In the genomic region with DNA sequence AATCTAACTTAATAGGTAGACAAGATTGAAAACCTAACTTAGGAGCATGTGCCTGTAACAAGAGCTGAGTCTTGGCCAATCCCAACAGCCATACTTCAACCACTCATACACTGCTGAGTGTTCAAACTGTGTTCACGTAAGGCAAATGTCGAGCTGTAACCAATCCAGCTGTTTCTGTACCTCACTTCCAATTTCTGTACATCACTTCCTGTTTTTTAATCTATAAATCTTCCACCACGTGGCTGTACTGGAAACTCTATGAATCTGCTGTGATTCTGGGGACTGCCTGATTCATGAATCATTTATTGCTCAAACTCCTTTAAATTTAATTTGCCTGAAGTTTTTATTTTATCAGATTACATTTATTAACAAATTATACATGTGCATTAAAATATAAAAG, we compare ENCODE assay signal across 12 cellular contexts.
DNase-seq lines count a peak whose midpoint lies in the region; ATAC-seq lines count a peak whose summit lies in the region.
"Had no signal": no experiment of that assay in that cellular context is flagged by ENCODE, and none has a peak within 500 bp of the region (broad histone marks: within the 10 kb centered on the region; RNA-seq: fewer than 3 reads in every experiment).

No MANE protein-coding gene starts in this region.

- DNase-seq in stimulated activated CD4-positive, alpha-beta T cell treated with anti-CD3 and anti-CD28 coated beads, Interleukin-4, amount 100 ng/mL, for 24 hours, result peak; percentile 30
- DNase-seq in stimulated activated CD4-positive, alpha-beta T cell treated with anti-CD3 and anti-CD28 coated beads, Interleukin-2, amount 100 ng/mL, for 48 hours, result no peak
- peak; percentile 43 for DNase-seq in RKO (ENCODE audit: low spot score)
- no peak for DNase-seq in effector memory CD8-positive, alpha-beta T cell
- no peak for DNase-seq in NCI-H524 treated with DMSO at 0.1 percent for 48 hours (lab: John Stamatoyannopoulos, UW)
- no peak for DNase-seq in GM03348 (ENCODE audit: low spot score)
- no peak for DNase-seq in superior temporal gyrus (ENCODE audit: extremely low spot score)
- DNase-seq: foreskin melanocyte, NCI-H1930, Peyer's patch, uterus had no signal

- ATAC-seq in effector memory CD8-positive, alpha-beta T cell (replicated peaks), result peak; percentile 59
- ATAC-seq in GM19467 (IDR thresholded peaks at IDR 0.05; ENCODE audit: unreplicated experiment), result no peak

- H3K36me3 Mint-ChIP-seq in effector memory CD8-positive, alpha-beta T cell (ENCODE audit: insufficient read depth), result peaks cover 3% of the 10 kb centered on the region

- no peak overlapping the region for H3K27ac Mint-ChIP-seq in effector memory CD8-positive, alpha-beta T cell

- peaks cover 0 to 9% of the 10 kb centered on the region in 2 donors for H3K27me3 Mint-ChIP-seq in effector memory CD8-positive, alpha-beta T cell

- no peaks in the 10 kb centered on the region for H3K9me3 Mint-ChIP-seq in effector memory CD8-positive, alpha-beta T cell

- H3K4me1 Mint-ChIP-seq in effector memory CD8-positive, alpha-beta T cell (ENCODE audit: low read depth in 2 of 2), result peaks cover 15 to 28% of the 10 kb centered on the region in 2 donors

- no peak overlapping the region for H3K4me3 Mint-ChIP-seq in effector memory CD8-positive, alpha-beta T cell

Comparison
In these comparisons a context has a peak if more than half of its experiments do, and no peak if none do; other contexts are left out.
1. DNase-seq: peak in stimulated activated CD4-positive, alpha-beta T cell treated with anti-CD3 and anti-CD28 coated beads, Interleukin-4, amount 100 ng/mL, for 24 hours (single experiment) and RKO (single experiment); none in stimulated activated CD4-positive, alpha-beta T cell treated with anti-CD3 and anti-CD28 coated beads, Interleukin-2, amount 100 ng/mL, for 48 hours (0 of 2), effector memory CD8-positive, alpha-beta T cell (0 of 3), NCI-H524 treated with DMSO at 0.1 percent for 48 hours (single experiment), GM03348 (single experiment) and superior temporal gyrus (single experiment).